ENCODE assay signal across 8 cellular contexts in the genomic region with DNA sequence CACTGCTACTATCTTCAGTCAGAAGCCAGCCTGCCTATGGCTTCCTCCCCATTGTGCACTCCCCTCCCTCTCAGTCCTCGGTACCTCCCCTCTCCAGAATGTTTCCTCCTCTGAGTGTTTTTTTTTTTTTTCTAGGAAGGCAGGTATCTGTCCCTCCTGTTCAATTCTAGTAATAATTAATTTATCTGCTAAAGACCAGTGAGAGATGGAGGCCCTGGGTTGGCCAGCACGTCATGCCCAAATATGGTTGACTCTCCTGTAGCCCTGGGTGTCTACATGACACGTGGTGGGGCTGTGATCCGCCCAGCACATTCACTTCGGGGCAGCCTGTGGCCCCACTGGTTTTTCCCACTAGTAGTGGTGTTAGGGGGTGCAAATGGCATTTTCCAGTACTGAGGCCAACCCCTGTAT. TPM values are rescaled to one million over a fixed set of nuclear protein-coding genes. Genes with fewer than 3 reads are reported as not detected.
DNase-seq lines count a peak whose midpoint lies in the region; FAIRE-seq and TF ChIP-seq lines count a peak whose summit lies in the region.
"Had no signal": no experiment of that assay in that cellular context is flagged by ENCODE, and none has a peak within 500 bp of the region (broad histone marks: within the 10 kb centered on the region; RNA-seq: fewer than 3 reads in every experiment).

No MANE protein-coding gene starts in this region.

- no peaks in the 10 kb centered on the region for H3K4me1 Mint-ChIP-seq in endodermal cell

- H3K27me3 Mint-ChIP-seq in endodermal cell (ENCODE audit: insufficient read depth) = peaks cover 16% of the 10 kb centered on the region

- H3K4me3 Mint-ChIP-seq in endodermal cell = peak overlapping the region; percentile 92

- no peak overlapping the region for H3K9ac ChIP-seq in endodermal cell (ENCODE audit: extremely low read depth, low read length, poor library complexity, severe bottlenecking)

- no peak for TF ChIP-seq CTCF in endodermal cell (conservative IDR thresholded peaks at IDR 0.05)

- peaks cover 49% of the 10 kb centered on the region for H3K9me3 Mint-ChIP-seq in endodermal cell

- 56% methylated on average over 4 of the region's 5 CpGs; no CpG with 5 or more reads in 1 of the 2 experiments for WGBS in endodermal cell (ENCODE audit: insufficient coverage in 1 of 2, insufficient read length in 1 of 2), 2 experiments

- FAIRE-seq in GM12892 (lab: Jason Lieb, UNC) = peak; percentile 69
- FAIRE-seq: islet of Langerhans had no signal

- H3K36me3 ChIP-seq in endodermal cell (ENCODE audit: control insufficient read depth, insufficient read depth, low read length) = peaks cover 20% of the 10 kb centered on the region

- no peaks in the 10 kb centered on the region for H3K27me3 ChIP-seq in endodermal cell (ENCODE audit: control insufficient read depth, insufficient read depth, low read length, poor library complexity, severe bottlenecking)

- no peak for TF ChIP-seq POLR2A in GM12892 (IDR thresholded peaks at IDR 0.05; ENCODE audit: low read depth, low read length)

- no peaks in the 10 kb centered on the region for H3K9me3 ChIP-seq in endodermal cell (ENCODE audit: control insufficient read depth, low read length)

- H3K27ac ChIP-seq in endodermal cell (ENCODE audit: low read depth, low read length) (no peak overlapping the region), skin epidermis (peak overlapping the region in 17 of 21 experiments; percentile 20 to 98 (median 83)), substantia nigra (ENCODE audit: low read depth, low read length, poor library complexity, severe bottlenecking) (no peak overlapping the region)

- no peaks in the 10 kb centered on the region for H3K4me1 ChIP-seq in endodermal cell (ENCODE audit: control insufficient read depth, insufficient read depth, low read length)

- H3K36me3 Mint-ChIP-seq in endodermal cell (ENCODE audit: low read depth) = peaks cover 9% of the 10 kb centered on the region

- H3K4me3 ChIP-seq in endodermal cell (ENCODE audit: low read length) (peak overlapping the region; percentile 77), skin epidermis (peak overlapping the region in 5 of 7 experiments; percentile 36 to 74 (median 70))

- peak overlapping the region; percentile 70 for H3K27ac Mint-ChIP-seq in endodermal cell

- DNase-seq in GM12892 (ENCODE audit: insufficient read length) (no peak), OCI-M1 (lab: John Stamatoyannopoulos, UW) (peak; percentile 26), endodermal cell (no peak), substantia nigra (lab: John Stamatoyannopoulos, UW) (no peak), dedifferentiated amniotic fluid mesenchymal stem cell (ENCODE audit: extremely low spot score) (no peak), cerebellar nuclear complex (lab: John Stamatoyannopoulos, UW) (no peak)

RNA-seq across cellular contexts. Expression of a gene that starts 1.8 kb away (rescaled TPM):
- polyA plus RNA-seq in GM12892 (2012; ENCODE audit: missing spikeins) = 131 TPM
- total RNA-seq in endodermal cell = 1,000 to 10,000 TPM; 1,074 to 1,251 TPM
- 609 TPM for polyA plus RNA-seq in endodermal cell (2013, experiment 1 of 2)
- polyA plus RNA-seq in endodermal cell (2013, experiment 2 of 2) = 609 TPM

RNA-seq across cellular contexts. Expression of a gene that starts 6.5 kb away (rescaled TPM):
- polyA plus RNA-seq in GM12892 (2012; ENCODE audit: missing spikeins) = 41.4 TPM
- total RNA-seq in endodermal cell = 10 to 100 TPM; 60.3 to 76.4 TPM
- 91.0 TPM for polyA plus RNA-seq in endodermal cell (2013, experiment 1 of 2)
- polyA plus RNA-seq in endodermal cell (2013, experiment 2 of 2) = 77.9 TPM

RNA-seq across cellular contexts. Expression of a gene that starts 25.6 kb away (rescaled TPM):
- 3,825 TPM for polyA plus RNA-seq in GM12892 (2012; ENCODE audit: missing spikeins)
- total RNA-seq in endodermal cell = 1,000 to 10,000 TPM; 2,142 to 2,551 TPM
- 2,954 TPM for polyA plus RNA-seq in endodermal cell (2013, experiment 1 of 2)
- polyA plus RNA-seq in endodermal cell (2013, experiment 2 of 2) = 2,652 TPM

RNA-seq across cellular contexts. Expression of a gene that starts 36.4 kb away (rescaled TPM):
- 12.3 TPM for polyA plus RNA-seq in GM12892 (2012; ENCODE audit: missing spikeins)
- total RNA-seq in endodermal cell = 10 to 100 TPM; 13.8 to 17.0 TPM
- 13.1 TPM for polyA plus RNA-seq in endodermal cell (2013, experiment 1 of 2)
- 10.9 TPM for polyA plus RNA-seq in endodermal cell (2013, experiment 2 of 2)

RNA-seq across cellular contexts. Expression of a gene that starts 38.7 kb away (rescaled TPM):
- polyA plus RNA-seq in GM12892 (2012; ENCODE audit: missing spikeins) = 26.3 TPM
- total RNA-seq in endodermal cell = 10 to 100 TPM; 32.9 to 62.9 TPM
- 40.6 TPM for polyA plus RNA-seq in endodermal cell (2013, experiment 1 of 2)
- polyA plus RNA-seq in endodermal cell (2013, experiment 2 of 2) = 39.8 TPM

Comparison
In these comparisons a context has a peak if more than half of its experiments do, and no peak if none do; other contexts are left out.
1. H3K27ac ChIP-seq: peak in skin epidermis (17 of 21); none in endodermal cell (single experiment) and substantia nigra (single experiment).